1 cellular context compared by ENCODE assay signal in genomic region chr11:84564867-84565184, GRCh38.
TF ChIP-seq lines count a peak whose summit lies in the region.

No MANE protein-coding gene starts in this region.

TF ChIP-seq in GM23338, 12 proteins besides CTCF, POLR2A, EP300 and RAD21 (continued from another document):
- TF ChIP-seq ZNF462 (CRISPR knock-in tag; IDR thresholded peaks at IDR 0.05) (no peak), CREB1 (CRISPR knock-in tag; IDR thresholded peaks at IDR 0.05; ENCODE audit: low read depth) (no peak)
